1 cellular context compared by ENCODE assay signal in genomic region chr1:204124639-204125038, GRCh38.
TF ChIP-seq lines count a peak whose summit lies in the region.

No MANE protein-coding gene starts in this region.

TF ChIP-seq in HepG2, 621 proteins besides CTCF, POLR2A, EP300 and RAD21:
- TF ChIP-seq RBM22 (optimal IDR thresholded peaks at IDR 0.05; ENCODE audit: low read length) (peak; percentile 56), POLR2G (IDR thresholded peaks at IDR 0.05; ENCODE audit: low read depth, low read length) (no peak), MTF1 (CRISPR knock-in tag; IDR thresholded peaks at IDR 0.05) (no peak), TRAFD1 (CRISPR knock-in tag; IDR thresholded peaks at IDR 0.05; ENCODE audit: borderline replicate concordance) (no peak), FIP1L1 (IDR thresholded peaks at IDR 0.05; ENCODE audit: borderline replicate concordance, insufficient read depth, low read depth, low read length) (no peak), AKAP8 (CRISPR knock-in tag; IDR thresholded peaks at IDR 0.05) (no peak), YEATS4 (CRISPR knock-in tag; IDR thresholded peaks at IDR 0.05; ENCODE audit: borderline replicate concordance) (no peak), ZBTB46 (CRISPR knock-in tag; IDR thresholded peaks at IDR 0.05; ENCODE audit: borderline replicate concordance) (no peak), ZNF816 (CRISPR knock-in tag; IDR thresholded peaks at IDR 0.05; ENCODE audit: borderline replicate concordance) (no peak), ZNF703 (CRISPR knock-in tag; IDR thresholded peaks at IDR 0.05; ENCODE audit: borderline replicate concordance) (no peak), ZNF776 (CRISPR knock-in tag; IDR thresholded peaks at IDR 0.05) (no peak), ZNF576 (CRISPR knock-in tag; IDR thresholded peaks at IDR 0.05) (no peak), AGO2 (optimal IDR thresholded peaks at IDR 0.05; ENCODE audit: low read depth, low read length) (peak; percentile 55), UBTF (CRISPR knock-in tag; IDR thresholded peaks at IDR 0.05) (no peak), TBL1XR1 (IDR thresholded peaks at IDR 0.05; ENCODE audit: borderline replicate concordance, low read length, partially characterized antibody) (no peak)
